ENCODE assay signal across 8 cellular contexts in genomic region chr4:38675167-38676121, GRCh38. TPM values are rescaled to one million over a fixed set of nuclear protein-coding genes. Genes with fewer than 3 reads are reported as not detected.
DNase-seq lines count a peak whose midpoint lies in the region; ATAC-seq and TF ChIP-seq lines count a peak whose summit lies in the region.

No MANE protein-coding gene starts in this region.

- no peaks in the 10 kb centered on the region for H3K27me3 ChIP-seq in right lobe of liver

- ATAC-seq in HG03378 (IDR thresholded peaks at IDR 0.05; ENCODE audit: unreplicated experiment) (peak; percentile 51), right lobe of liver (peak; percentile 49 to 58 (median 51)), HG03097 (IDR thresholded peaks at IDR 0.05; ENCODE audit: low FRiP score, unreplicated experiment) (no peak)

- H3K4me3 Mint-ChIP-seq in activated CD4-positive, alpha-beta T cell treated with anti-CD3 and anti-CD28 coated beads, Interleukin-2, amount 10 ng/mL, durations not matched to agents 7 days and 5 days, result no peak overlapping the region

- peak overlapping the region; percentile 34 to 61 (median 49) for H3K27ac ChIP-seq in right lobe of liver

- H3K27ac Mint-ChIP-seq in activated CD4-positive, alpha-beta T cell treated with anti-CD3 and anti-CD28 coated beads, Interleukin-2, amount 10 ng/mL, durations not matched to agents 7 days and 5 days, result peak overlapping the region; percentile 74

- TF ChIP-seq POLR2A in right lobe of liver (IDR thresholded peaks at IDR 0.05), result no peak

- no peaks in the 10 kb centered on the region for H3K9me3 ChIP-seq in right lobe of liver

- CTCF ChIA-PET in activated CD4-positive, alpha-beta T cell treated with anti-CD3 and anti-CD28 coated beads, Interleukin-2, amount 10 ng/mL, durations not matched to agents 7 days and 5 days (lab: Charles Lee), result interaction anchor here (0.7 to 2.7 kb wide), 14 partner anchors 8 to 606 kb away, joined by 3 to 9 read pairs (median 4); no protein-coding TSS in a partner anchor

- DNase-seq in GM13977 (ENCODE audit: low spot score), result peak; percentile 71
- peak; percentile 77 for DNase-seq in NCI-H526 treated with DMSO at 0.1 percent for 48 hours (lab: John Stamatoyannopoulos, UW)
- DNase-seq in activated CD4-positive, alpha-beta T cell treated with anti-CD3 and anti-CD28 coated beads, Interleukin-2, amount 10 ng/mL, durations not matched to agents 7 days and 5 days, result peak; percentile 89
- DNase-seq in dedifferentiated amniotic fluid mesenchymal stem cell (ENCODE audit: extremely low spot score), result peak; percentile 90
- peak in 2 of 3 donors; percentile 53 to 79 for DNase-seq in right lobe of liver
- DNase-seq in stimulated activated CD4-positive, alpha-beta T cell treated with anti-CD3 and anti-CD28 coated beads, Interleukin-4, amount 100 ng/mL, for 1 hour, result peak; percentile 77

- H3K36me3 Mint-ChIP-seq in activated CD4-positive, alpha-beta T cell treated with anti-CD3 and anti-CD28 coated beads, Interleukin-2, amount 10 ng/mL, durations not matched to agents 7 days and 5 days (ENCODE audit: low read depth), result peaks cover 25% of the 10 kb centered on the region

- H3K4me1 Mint-ChIP-seq in activated CD4-positive, alpha-beta T cell treated with anti-CD3 and anti-CD28 coated beads, Interleukin-2, amount 10 ng/mL, durations not matched to agents 7 days and 5 days, result peaks cover 74% of the 10 kb centered on the region

- H3K36me3 ChIP-seq in right lobe of liver, result peaks cover 0 to 9% (median 0%) of the 10 kb centered on the region in 4 donors

- TF ChIP-seq CTCF in GM13977 (IDR thresholded peaks at IDR 0.05; ENCODE audit: extremely low read depth, insufficient read depth, missing control alignments) (peak; percentile 87), right lobe of liver (IDR thresholded peaks at IDR 0.05) (peak; percentile 89 to 96 (median 93))

- H3K4me1 ChIP-seq in right lobe of liver, result peaks cover 0 to 77% (median 37%) of the 10 kb centered on the region in 4 donors

- H3K27me3 Mint-ChIP-seq in activated CD4-positive, alpha-beta T cell treated with anti-CD3 and anti-CD28 coated beads, Interleukin-2, amount 10 ng/mL, durations not matched to agents 7 days and 5 days, result no peaks in the 10 kb centered on the region

- no peaks in the 10 kb centered on the region for H3K9me3 Mint-ChIP-seq in activated CD4-positive, alpha-beta T cell treated with anti-CD3 and anti-CD28 coated beads, Interleukin-2, amount 10 ng/mL, durations not matched to agents 7 days and 5 days

- POLR2A ChIA-PET in activated CD4-positive, alpha-beta T cell treated with anti-CD3 and anti-CD28 coated beads, Interleukin-2, amount 10 ng/mL, durations not matched to agents 7 days and 5 days (lab: Charles Lee), result interaction anchor here (0.6 to 0.9 kb wide), 2 partner anchors 357 to 501 kb away, joined by 3 to 4 read pairs; no protein-coding TSS in a partner anchor

- in situ Hi-C loops in GM13977 (cut with MboI; ENCODE audit: low pct_unique_long_range_greater_than_20kb, low sequenced_read_pairs, unreplicated experiment), result loop anchor here (10.0 kb wide), 1 partner anchor 611 kb away; no protein-coding TSS in a partner anchor

- WGBS in right lobe of liver (ENCODE audit: insufficient coverage, low coverage, low lambda C conversion rate, missing lambda C conversion rate), result 4% methylated on average over 7 of the region's 7 CpGs

- intact Hi-C loops in right lobe of liver (cut with DNase I), result loop anchor here in 1 of 2 donors (10.0 kb wide), 3 partner anchors 101 to 491 kb away; no protein-coding TSS in a partner anchor

- H3K4me3 ChIP-seq in right lobe of liver, result peak overlapping the region in 2 of 3 donors; percentile 25 to 44

RNA-seq across cellular contexts. Expression of gene KLF3, which starts 11.4 kb away (rescaled TPM):
- total RNA-seq in activated CD4-positive, alpha-beta T cell treated with anti-CD3 and anti-CD28 coated beads, Interleukin-2, amount 10 ng/mL, durations not matched to agents 7 days and 5 days, result 10 to 100 TPM; 30.2 to 33.5 TPM
- 10 to 100 TPM; 21.3 to 37.6 (median 26.8) TPM for total RNA-seq in right lobe of liver
